In the genomic region with DNA sequence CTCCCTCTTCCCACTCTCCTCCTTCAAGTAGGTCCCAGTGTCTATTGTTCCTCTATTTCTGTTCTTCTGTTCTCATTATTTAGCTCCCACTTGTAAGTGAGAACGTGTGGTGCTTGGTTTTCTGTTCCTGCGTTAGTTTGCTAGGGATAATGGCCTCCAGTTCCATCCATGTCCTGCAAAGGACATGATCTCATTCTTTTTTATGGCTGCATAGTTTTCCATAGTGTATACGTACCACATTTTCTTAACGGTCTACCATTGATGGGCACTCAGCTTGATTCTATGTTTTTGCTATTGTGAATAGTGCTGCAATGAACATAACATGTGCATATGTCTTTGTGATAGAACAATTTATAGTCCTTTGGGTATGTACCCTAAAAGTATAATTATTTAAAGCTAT, we compare ENCODE assay signal across 30 cellular contexts.
"Had no signal": no experiment of that assay in that cellular context is flagged by ENCODE, and none has a peak within 500 bp of the region (broad histone marks: within the 10 kb centered on the region; RNA-seq: fewer than 3 reads in every experiment).

No MANE protein-coding gene starts in this region.

- H3K4me3 ChIP-seq: ascending aorta, cardiac muscle cell had no signal

- DNase-seq: activated B cell treated with CpG ODN at 0.5 μM for 24 hours; activated CD4-positive, alpha-beta memory T cell treated with anti-CD3 and anti-CD28 coated beads for 36 hours; activated CD4-positive, alpha-beta T cell treated with anti-CD3 and anti-CD28 coated beads for 4 hours; activated CD4-positive, alpha-beta T cell treated with anti-CD3 and anti-CD28 coated beads, Interleukin-2, amount 10 ng/mL, durations not matched to agents 24 days and 14 days; activated CD4-positive, alpha-beta T cell treated with anti-CD3 and anti-CD28 coated beads, Interleukin-2, amount 50 U/mL, for 1 hour; activated CD4-positive, alpha-beta T cell treated with anti-CD3 and anti-CD28 coated beads, Interleukin-2, amount 50 U/mL, for 4 hours; activated CD4-positive, CD25-positive, alpha-beta regulatory T cell treated with anti-CD3 and anti-CD28 coated beads, Interleukin-2, amount 50 U/mL, for 72 hours; activated CD8-positive, alpha-beta memory T cell treated with anti-CD3 and anti-CD28 coated beads, Interleukin-2, amount 50 U/mL, for 4 hours; activated CD8-positive, alpha-beta T cell treated with anti-CD3 and anti-CD28 coated beads for 36 hours; activated effector memory CD4-positive, alpha-beta T cell treated with anti-CD3 and anti-CD28 coated beads, Interleukin-2, amount 50 U/mL, for 16 hours; activated naive CD4-positive, alpha-beta T cell treated with anti-CD3 and anti-CD28 coated beads, Interleukin-2, amount 10 ng/mL, durations not matched to agents 7 days and 5 days; activated naive CD4-positive, alpha-beta T cell treated with Interleukin-2 at 50 U/mL for 16 hours; activated naive CD8-positive, alpha-beta T cell treated with anti-CD3 and anti-CD28 coated beads, Interleukin-2, amount 10 ng/mL, durations not matched to agents 7 days and 5 days; activated naive CD8-positive, alpha-beta T cell treated with anti-CD3 and anti-CD28 coated beads, Interleukin-2, amount 50 U/mL, for 24 hours; activated T-cell treated with anti-CD3 and anti-CD28 coated beads for 4 hours; activated T-cell treated with anti-CD3 and anti-CD28 coated beads, Interleukin-2, amount 50 U/mL, for 1 hour; activated T-cell treated with anti-CD3 and anti-CD28 coated beads, Interleukin-2, amount 50 U/mL, for 4 hours; activated T-cell treated with anti-CD3 and anti-CD28 coated beads, Interleukin-2, amount 50 U/mL, for 72 hours; amygdala; anterior cingulate cortex; caudate nucleus; cerebellar nuclear complex; T-helper 2 cell; T-helper 9 cell had no signal

- FAIRE-seq: bronchial epithelial cell, TTC549 had no signal

- H3K27ac ChIP-seq: ascending aorta, cardiac muscle cell, VCaP had no signal

- H3K27me3 ChIP-seq: ascending aorta, cardiac muscle cell had no signal

- H3K9me3 ChIP-seq: ascending aorta had no signal

- ATAC-seq: activated CD8-positive, alpha-beta T cell treated with anti-CD3 and anti-CD28 coated beads for 36 hours; activated naive CD8-positive, alpha-beta T cell treated with anti-CD3 and anti-CD28 coated beads, Interleukin-2, amount 50 U/mL, for 24 hours; activated T-cell treated with anti-CD3 and anti-CD28 coated beads, Interleukin-2, amount 50 U/mL, for 4 hours; activated T-cell treated with anti-CD3 and anti-CD28 coated beads, Interleukin-2, amount 50 U/mL, for 72 hours; activated T-helper 17 cell treated with anti-CD3 and anti-CD28 coated beads, Interleukin-2, amount 50 U/mL, for 72 hours had no signal

- H3K4me1 ChIP-seq: ascending aorta had no signal

- H3K36me3 ChIP-seq: ascending aorta, cardiac muscle cell had no signal
